1 cellular context compared by ENCODE assay signal in the genomic region with DNA sequence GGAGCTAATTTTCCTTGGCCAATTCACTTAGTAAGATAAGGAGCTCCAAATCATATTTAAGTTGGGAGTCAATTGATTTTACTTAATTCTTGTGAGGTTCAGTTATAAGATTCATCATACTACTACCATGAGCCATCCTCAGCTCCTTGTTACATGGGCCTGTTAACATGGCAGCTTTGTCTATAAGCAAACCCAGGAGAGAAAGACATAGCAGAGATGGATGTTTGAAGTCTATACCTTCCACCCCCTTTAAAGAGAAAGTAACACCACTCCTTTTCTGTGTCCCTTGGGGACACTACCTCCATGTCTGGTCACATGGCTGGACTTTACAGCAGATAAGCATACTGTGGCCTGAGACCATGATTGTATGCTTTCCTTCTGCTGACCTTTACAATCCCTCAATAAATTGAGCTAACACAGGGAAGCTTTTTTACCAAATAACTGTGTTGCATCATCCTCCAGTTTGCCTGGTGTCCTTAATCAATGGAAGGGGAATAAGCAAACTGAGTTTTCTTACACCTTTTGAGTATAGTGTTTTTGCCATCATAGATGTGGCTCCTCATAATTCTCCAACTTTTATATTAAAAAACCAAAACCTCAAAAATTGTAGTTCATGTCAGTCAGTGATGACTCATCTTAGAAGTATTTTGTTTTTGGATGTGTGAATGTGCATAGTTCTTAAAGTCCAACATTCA.
TF ChIP-seq lines count a peak whose summit lies in the region.

No MANE protein-coding gene starts in this region.

TF ChIP-seq in HepG2, 621 proteins besides CTCF, POLR2A, EP300 and RAD21 (continued from another document and continues in another):
- TF ChIP-seq, protein P1, sequence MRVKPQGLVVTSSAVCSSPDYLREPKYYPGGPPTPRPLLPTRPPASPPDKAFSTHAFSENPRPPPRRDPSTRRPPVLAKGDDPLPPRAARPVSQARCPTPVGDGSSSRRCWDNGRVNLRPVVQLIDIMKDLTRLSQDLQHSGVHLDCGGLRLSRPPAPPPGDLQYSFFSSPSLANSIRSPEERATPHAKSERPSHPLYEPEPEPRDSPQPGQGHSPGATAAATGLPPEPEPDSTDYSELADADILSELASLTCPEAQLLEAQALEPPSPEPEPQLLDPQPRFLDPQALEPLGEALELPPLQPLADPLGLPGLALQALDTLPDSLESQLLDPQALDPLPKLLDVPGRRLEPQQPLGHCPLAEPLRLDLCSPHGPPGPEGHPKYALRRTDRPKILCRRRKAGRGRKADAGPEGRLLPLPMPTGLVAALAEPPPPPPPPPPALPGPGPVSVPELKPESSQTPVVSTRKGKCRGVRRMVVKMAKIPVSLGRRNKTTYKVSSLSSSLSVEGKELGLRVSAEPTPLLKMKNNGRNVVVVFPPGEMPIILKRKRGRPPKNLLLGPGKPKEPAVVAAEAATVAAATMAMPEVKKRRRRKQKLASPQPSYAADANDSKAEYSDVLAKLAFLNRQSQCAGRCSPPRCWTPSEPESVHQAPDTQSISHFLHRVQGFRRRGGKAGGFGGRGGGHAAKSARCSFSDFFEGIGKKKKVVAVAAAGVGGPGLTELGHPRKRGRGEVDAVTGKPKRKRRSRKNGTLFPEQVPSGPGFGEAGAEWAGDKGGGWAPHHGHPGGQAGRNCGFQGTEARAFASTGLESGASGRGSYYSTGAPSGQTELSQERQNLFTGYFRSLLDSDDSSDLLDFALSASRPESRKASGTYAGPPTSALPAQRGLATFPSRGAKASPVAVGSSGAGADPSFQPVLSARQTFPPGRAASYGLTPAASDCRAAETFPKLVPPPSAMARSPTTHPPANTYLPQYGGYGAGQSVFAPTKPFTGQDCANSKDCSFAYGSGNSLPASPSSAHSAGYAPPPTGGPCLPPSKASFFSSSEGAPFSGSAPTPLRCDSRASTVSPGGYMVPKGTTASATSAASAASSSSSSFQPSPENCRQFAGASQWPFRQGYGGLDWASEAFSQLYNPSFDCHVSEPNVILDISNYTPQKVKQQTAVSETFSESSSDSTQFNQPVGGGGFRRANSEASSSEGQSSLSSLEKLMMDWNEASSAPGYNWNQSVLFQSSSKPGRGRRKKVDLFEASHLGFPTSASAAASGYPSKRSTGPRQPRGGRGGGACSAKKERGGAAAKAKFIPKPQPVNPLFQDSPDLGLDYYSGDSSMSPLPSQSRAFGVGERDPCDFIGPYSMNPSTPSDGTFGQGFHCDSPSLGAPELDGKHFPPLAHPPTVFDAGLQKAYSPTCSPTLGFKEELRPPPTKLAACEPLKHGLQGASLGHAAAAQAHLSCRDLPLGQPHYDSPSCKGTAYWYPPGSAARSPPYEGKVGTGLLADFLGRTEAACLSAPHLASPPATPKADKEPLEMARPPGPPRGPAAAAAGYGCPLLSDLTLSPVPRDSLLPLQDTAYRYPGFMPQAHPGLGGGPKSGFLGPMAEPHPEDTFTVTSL (CRISPR knock-in tag; IDR thresholded peaks at IDR 0.05; ENCODE audit: borderline replicate concordance): no peak
- TF ChIP-seq, protein P2, sequence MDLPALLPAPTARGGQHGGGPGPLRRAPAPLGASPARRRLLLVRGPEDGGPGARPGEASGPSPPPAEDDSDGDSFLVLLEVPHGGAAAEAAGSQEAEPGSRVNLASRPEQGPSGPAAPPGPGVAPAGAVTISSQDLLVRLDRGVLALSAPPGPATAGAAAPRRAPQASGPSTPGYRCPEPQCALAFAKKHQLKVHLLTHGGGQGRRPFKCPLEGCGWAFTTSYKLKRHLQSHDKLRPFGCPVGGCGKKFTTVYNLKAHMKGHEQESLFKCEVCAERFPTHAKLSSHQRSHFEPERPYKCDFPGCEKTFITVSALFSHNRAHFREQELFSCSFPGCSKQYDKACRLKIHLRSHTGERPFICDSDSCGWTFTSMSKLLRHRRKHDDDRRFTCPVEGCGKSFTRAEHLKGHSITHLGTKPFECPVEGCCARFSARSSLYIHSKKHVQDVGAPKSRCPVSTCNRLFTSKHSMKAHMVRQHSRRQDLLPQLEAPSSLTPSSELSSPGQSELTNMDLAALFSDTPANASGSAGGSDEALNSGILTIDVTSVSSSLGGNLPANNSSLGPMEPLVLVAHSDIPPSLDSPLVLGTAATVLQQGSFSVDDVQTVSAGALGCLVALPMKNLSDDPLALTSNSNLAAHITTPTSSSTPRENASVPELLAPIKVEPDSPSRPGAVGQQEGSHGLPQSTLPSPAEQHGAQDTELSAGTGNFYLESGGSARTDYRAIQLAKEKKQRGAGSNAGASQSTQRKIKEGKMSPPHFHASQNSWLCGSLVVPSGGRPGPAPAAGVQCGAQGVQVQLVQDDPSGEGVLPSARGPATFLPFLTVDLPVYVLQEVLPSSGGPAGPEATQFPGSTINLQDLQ (CRISPR knock-in tag; IDR thresholded peaks at IDR 0.05): no peak
- TF ChIP-seq, protein P3, sequence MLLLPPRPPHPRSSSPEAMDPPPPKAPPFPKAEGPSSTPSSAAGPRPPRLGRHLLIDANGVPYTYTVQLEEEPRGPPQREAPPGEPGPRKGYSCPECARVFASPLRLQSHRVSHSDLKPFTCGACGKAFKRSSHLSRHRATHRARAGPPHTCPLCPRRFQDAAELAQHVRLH (CRISPR knock-in tag; IDR thresholded peaks at IDR 0.05; ENCODE audit: borderline replicate concordance, low read depth): no peak
- 0 out of 2 replicates have a peak, but pooled peaks have one; percentile 20 for TF ChIP-seq SP5 (CRISPR knock-in tag; IDR thresholded peaks at IDR 0.05; ENCODE audit: borderline replicate concordance, low read depth)
- TF ChIP-seq, protein P4, sequence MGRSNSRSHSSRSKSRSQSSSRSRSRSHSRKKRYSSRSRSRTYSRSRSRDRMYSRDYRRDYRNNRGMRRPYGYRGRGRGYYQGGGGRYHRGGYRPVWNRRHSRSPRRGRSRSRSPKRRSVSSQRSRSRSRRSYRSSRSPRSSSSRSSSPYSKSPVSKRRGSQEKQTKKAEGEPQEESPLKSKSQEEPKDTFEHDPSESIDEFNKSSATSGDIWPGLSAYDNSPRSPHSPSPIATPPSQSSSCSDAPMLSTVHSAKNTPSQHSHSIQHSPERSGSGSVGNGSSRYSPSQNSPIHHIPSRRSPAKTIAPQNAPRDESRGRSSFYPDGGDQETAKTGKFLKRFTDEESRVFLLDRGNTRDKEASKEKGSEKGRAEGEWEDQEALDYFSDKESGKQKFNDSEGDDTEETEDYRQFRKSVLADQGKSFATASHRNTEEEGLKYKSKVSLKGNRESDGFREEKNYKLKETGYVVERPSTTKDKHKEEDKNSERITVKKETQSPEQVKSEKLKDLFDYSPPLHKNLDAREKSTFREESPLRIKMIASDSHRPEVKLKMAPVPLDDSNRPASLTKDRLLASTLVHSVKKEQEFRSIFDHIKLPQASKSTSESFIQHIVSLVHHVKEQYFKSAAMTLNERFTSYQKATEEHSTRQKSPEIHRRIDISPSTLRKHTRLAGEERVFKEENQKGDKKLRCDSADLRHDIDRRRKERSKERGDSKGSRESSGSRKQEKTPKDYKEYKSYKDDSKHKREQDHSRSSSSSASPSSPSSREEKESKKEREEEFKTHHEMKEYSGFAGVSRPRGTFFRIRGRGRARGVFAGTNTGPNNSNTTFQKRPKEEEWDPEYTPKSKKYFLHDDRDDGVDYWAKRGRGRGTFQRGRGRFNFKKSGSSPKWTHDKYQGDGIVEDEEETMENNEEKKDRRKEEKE (IDR thresholded peaks at IDR 0.05): no peak
- TF ChIP-seq, protein P5, sequence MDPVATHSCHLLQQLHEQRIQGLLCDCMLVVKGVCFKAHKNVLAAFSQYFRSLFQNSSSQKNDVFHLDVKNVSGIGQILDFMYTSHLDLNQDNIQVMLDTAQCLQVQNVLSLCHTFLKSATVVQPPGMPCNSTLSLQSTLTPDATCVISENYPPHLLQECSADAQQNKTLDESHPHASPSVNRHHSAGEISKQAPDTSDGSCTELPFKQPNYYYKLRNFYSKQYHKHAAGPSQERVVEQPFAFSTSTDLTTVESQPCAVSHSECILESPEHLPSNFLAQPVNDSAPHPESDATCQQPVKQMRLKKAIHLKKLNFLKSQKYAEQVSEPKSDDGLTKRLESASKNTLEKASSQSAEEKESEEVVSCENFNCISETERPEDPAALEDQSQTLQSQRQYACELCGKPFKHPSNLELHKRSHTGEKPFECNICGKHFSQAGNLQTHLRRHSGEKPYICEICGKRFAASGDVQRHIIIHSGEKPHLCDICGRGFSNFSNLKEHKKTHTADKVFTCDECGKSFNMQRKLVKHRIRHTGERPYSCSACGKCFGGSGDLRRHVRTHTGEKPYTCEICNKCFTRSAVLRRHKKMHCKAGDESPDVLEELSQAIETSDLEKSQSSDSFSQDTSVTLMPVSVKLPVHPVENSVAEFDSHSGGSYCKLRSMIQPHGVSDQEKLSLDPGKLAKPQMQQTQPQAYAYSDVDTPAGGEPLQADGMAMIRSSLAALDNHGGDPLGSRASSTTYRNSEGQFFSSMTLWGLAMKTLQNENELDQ (CRISPR knock-in tag; IDR thresholded peaks at IDR 0.05; ENCODE audit: borderline replicate concordance): no peak
- no peak for TF ChIP-seq ZNF333 (CRISPR knock-in tag; IDR thresholded peaks at IDR 0.05; ENCODE audit: borderline replicate concordance)
- no peak for TF ChIP-seq CCDC6 (CRISPR knock-in tag; IDR thresholded peaks at IDR 0.05)
- TF ChIP-seq, protein P6, sequence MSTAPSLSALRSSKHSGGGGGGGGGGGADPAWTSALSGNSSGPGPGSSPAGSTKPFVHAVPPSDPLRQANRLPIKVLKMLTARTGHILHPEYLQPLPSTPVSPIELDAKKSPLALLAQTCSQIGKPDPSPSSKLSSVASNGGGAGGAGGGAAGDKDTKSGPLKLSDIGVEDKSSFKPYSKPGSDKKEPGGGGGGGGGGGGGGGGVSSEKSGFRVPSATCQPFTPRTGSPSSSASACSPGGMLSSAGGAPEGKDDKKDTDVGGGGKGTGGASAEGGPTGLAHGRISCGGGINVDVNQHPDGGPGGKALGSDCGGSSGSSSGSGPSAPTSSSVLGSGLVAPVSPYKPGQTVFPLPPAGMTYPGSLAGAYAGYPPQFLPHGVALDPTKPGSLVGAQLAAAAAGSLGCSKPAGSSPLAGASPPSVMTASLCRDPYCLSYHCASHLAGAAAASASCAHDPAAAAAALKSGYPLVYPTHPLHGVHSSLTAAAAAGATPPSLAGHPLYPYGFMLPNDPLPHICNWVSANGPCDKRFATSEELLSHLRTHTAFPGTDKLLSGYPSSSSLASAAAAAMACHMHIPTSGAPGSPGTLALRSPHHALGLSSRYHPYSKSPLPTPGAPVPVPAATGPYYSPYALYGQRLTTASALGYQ (CRISPR knock-in tag; IDR thresholded peaks at IDR 0.05): no peak
- TF ChIP-seq, protein P7, sequence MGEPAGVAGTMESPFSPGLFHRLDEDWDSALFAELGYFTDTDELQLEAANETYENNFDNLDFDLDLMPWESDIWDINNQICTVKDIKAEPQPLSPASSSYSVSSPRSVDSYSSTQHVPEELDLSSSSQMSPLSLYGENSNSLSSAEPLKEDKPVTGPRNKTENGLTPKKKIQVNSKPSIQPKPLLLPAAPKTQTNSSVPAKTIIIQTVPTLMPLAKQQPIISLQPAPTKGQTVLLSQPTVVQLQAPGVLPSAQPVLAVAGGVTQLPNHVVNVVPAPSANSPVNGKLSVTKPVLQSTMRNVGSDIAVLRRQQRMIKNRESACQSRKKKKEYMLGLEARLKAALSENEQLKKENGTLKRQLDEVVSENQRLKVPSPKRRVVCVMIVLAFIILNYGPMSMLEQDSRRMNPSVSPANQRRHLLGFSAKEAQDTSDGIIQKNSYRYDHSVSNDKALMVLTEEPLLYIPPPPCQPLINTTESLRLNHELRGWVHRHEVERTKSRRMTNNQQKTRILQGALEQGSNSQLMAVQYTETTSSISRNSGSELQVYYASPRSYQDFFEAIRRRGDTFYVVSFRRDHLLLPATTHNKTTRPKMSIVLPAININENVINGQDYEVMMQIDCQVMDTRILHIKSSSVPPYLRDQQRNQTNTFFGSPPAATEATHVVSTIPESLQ (CRISPR knock-in tag; conservative IDR thresholded peaks at IDR 0.05): no peak
- 0 out of 2 replicates have a peak, but pooled peaks have one; percentile 19 for TF ChIP-seq DNMT3B (CRISPR knock-in tag; conservative IDR thresholded peaks at IDR 0.05)
- TF ChIP-seq ZBTB20 (CRISPR knock-in tag; IDR thresholded peaks at IDR 0.05; ENCODE audit: borderline replicate concordance, low read depth): no peak
- no peak for TF ChIP-seq RFX1 (IDR thresholded peaks at IDR 0.05)
- TF ChIP-seq KAT7 (CRISPR knock-in tag; IDR thresholded peaks at IDR 0.05; ENCODE audit: borderline replicate concordance): no peak
- TF ChIP-seq GATAD2A (CRISPR knock-in tag; IDR thresholded peaks at IDR 0.05): 0 out of 2 replicates have a peak, but pooled peaks have one; percentile 21
- no peak for TF ChIP-seq MAZ (IDR thresholded peaks at IDR 0.05; ENCODE audit: borderline replicate concordance, low read depth, low read length)
- TF ChIP-seq MAZ (CRISPR knock-in tag; IDR thresholded peaks at IDR 0.05; ENCODE audit: low read depth): no peak
- no peak for TF ChIP-seq ZNF317 (CRISPR knock-in tag; IDR thresholded peaks at IDR 0.05)
- no peak for TF ChIP-seq ZFP90 (CRISPR knock-in tag; IDR thresholded peaks at IDR 0.05; ENCODE audit: borderline replicate concordance)
- peak; percentile 38 for TF ChIP-seq TBL1XR1 (IDR thresholded peaks at IDR 0.05; ENCODE audit: borderline replicate concordance, low read length, partially characterized antibody)
